ENCODE assay signal across 1 cellular context in the genomic region with DNA sequence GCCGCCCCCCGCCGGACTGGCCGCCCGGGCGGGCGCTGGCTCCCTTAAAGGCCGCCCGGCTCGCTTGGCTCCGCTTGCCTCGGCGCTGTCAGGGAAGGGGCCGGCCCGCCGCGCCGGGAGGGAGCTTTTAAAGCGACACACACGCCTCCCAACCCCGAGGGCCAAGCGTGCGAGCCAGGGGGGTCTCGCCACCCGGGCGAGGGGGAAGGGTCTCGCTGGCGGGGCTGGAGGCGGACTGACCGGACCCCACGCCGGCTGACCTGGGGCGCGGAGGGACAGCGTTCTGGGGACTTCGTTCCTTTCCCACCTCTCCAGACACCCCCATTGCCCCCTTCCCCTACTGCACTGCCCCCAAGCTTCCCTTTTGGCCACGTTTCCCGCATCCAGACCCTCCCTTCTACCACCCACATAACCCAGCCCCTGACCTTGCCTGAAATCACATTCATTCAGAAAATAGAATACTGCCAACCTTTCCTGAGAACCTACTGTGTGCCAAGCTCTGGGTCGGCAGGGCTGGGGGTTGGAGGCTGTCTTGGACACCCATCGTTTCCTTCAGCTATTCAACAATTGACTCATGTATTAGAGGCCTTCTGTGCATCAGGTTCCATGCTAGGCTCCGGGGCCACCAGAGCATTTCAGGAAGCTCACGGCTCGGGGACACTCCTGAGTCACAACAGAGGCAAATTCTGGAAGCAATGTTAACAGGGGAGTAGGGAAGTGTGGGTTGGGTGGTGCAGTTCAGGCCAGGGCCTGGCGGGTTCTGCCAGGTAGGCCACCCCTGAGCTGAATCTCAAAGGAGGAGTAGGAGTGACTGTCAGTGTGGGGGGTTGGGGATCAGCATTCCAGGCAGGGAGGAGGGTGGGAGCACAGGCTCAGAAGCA.
TF ChIP-seq lines count a peak whose summit lies in the region.

TSS of gene INSYN1 (minus strand) at position 102 of the 881 bp plus-strand sequence. CDS start 2,221 bp downstream, outside the sequence.

TF ChIP-seq in HEK293, 187 proteins besides CTCF, POLR2A, EP300 and RAD21 (continued from another document and continues in another):
- TF ChIP-seq KLF17 (tag by site-specific recombination; IDR thresholded peaks at IDR 0.05) (peak; percentile 55), ZBTB20 (tag by site-specific recombination; IDR thresholded peaks at IDR 0.05) (peak; percentile 81), ZNF121 (tag by site-specific recombination; IDR thresholded peaks at IDR 0.05) (peak; percentile 89), GLIS2 (tag by site-specific recombination; IDR thresholded peaks at IDR 0.05) (peak; percentile 88), ZNF202 (tag by site-specific recombination; IDR thresholded peaks at IDR 0.05; ENCODE audit: borderline replicate concordance) (no peak), ZNF140 (tag by site-specific recombination; IDR thresholded peaks at IDR 0.05) (no peak), ZNF791 (tag by site-specific recombination; IDR thresholded peaks at IDR 0.05) (no peak), EGR2 (tag by site-specific recombination; IDR thresholded peaks at IDR 0.05; ENCODE audit: low read depth) (peak; percentile 67), HOXC10 (CRISPR knock-in tag; IDR thresholded peaks at IDR 0.05) (no peak), ZBTB11 (tag by site-specific recombination; conservative IDR thresholded peaks at IDR 0.05; ENCODE audit: low read depth) (peak; percentile 88), SCRT2 (tag by site-specific recombination; IDR thresholded peaks at IDR 0.05) (peak; percentile 53; the same call in 1 of the 2 replicates), ZNF555 (tag by site-specific recombination; conservative IDR thresholded peaks at IDR 0.05) (no peak), ZNF629 (tag by site-specific recombination; IDR thresholded peaks at IDR 0.05) (no peak), ZFHX2 (tag by site-specific recombination; conservative IDR thresholded peaks at IDR 0.05) (peak; percentile 57), OVOL3 (tag by site-specific recombination; IDR thresholded peaks at IDR 0.05) (no peak), ZNF677 (tag by site-specific recombination; IDR thresholded peaks at IDR 0.05) (no peak), ZIC2 (tag by site-specific recombination; IDR thresholded peaks at IDR 0.05) (peak; percentile 50; the same call in 1 of the 2 replicates), SP7 (tag by site-specific recombination; IDR thresholded peaks at IDR 0.05) (0 out of 2 replicates have a peak, but pooled peaks have one; percentile 11), PRDM10 (tag by site-specific recombination; IDR thresholded peaks at IDR 0.05) (peak; percentile 52; the same call in 1 of the 2 replicates), ZNF639 (tag by site-specific recombination; IDR thresholded peaks at IDR 0.05) (no peak), ZXDB (tag by site-specific recombination; IDR thresholded peaks at IDR 0.05) (peak; percentile 31; the same call in 1 of the 2 replicates), ZBTB8A (tag by site-specific recombination; IDR thresholded peaks at IDR 0.05) (peak; percentile 23; the same call in 1 of the 2 replicates), ZNF335 (tag by site-specific recombination; conservative IDR thresholded peaks at IDR 0.05) (peak; percentile 17; the same call in 1 of the 2 replicates)
- TF ChIP-seq, protein P1, sequence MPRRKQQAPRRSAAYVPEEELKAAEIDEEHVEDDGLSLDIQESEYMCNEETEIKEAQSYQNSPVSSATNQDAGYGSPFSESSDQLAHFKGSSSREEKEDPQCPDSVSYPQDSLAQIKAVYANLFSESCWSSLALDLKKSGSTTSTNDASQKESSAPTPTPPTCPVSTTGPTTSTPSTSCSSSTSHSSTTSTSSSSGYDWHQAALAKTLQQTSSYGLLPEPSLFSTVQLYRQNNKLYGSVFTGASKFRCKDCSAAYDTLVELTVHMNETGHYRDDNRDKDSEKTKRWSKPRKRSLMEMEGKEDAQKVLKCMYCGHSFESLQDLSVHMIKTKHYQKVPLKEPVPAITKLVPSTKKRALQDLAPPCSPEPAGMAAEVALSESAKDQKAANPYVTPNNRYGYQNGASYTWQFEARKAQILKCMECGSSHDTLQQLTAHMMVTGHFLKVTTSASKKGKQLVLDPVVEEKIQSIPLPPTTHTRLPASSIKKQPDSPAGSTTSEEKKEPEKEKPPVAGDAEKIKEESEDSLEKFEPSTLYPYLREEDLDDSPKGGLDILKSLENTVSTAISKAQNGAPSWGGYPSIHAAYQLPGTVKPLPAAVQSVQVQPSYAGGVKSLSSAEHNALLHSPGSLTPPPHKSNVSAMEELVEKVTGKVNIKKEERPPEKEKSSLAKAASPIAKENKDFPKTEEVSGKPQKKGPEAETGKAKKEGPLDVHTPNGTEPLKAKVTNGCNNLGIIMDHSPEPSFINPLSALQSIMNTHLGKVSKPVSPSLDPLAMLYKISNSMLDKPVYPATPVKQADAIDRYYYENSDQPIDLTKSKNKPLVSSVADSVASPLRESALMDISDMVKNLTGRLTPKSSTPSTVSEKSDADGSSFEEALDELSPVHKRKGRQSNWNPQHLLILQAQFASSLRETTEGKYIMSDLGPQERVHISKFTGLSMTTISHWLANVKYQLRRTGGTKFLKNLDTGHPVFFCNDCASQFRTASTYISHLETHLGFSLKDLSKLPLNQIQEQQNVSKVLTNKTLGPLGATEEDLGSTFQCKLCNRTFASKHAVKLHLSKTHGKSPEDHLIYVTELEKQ (tag by site-specific recombination; IDR thresholded peaks at IDR 0.05; ENCODE audit: borderline replicate concordance), result 0 out of 2 replicates have a peak, but pooled peaks have one; percentile 10
- TF ChIP-seq, protein P2, sequence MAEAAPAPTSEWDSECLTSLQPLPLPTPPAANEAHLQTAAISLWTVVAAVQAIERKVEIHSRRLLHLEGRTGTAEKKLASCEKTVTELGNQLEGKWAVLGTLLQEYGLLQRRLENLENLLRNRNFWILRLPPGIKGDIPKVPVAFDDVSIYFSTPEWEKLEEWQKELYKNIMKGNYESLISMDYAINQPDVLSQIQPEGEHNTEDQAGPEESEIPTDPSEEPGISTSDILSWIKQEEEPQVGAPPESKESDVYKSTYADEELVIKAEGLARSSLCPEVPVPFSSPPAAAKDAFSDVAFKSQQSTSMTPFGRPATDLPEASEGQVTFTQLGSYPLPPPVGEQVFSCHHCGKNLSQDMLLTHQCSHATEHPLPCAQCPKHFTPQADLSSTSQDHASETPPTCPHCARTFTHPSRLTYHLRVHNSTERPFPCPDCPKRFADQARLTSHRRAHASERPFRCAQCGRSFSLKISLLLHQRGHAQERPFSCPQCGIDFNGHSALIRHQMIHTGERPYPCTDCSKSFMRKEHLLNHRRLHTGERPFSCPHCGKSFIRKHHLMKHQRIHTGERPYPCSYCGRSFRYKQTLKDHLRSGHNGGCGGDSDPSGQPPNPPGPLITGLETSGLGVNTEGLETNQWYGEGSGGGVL (tag by site-specific recombination; IDR thresholded peaks at IDR 0.05), result peak; percentile 44
- TF ChIP-seq, protein P3, sequence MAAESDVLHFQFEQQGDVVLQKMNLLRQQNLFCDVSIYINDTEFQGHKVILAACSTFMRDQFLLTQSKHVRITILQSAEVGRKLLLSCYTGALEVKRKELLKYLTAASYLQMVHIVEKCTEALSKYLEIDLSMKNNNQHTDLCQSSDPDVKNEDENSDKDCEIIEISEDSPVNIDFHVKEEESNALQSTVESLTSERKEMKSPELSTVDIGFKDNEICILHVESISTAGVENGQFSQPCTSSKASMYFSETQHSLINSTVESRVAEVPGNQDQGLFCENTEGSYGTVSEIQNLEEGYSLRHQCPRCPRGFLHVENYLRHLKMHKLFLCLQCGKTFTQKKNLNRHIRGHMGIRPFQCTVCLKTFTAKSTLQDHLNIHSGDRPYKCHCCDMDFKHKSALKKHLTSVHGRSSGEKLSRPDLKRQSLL (tag by site-specific recombination; IDR thresholded peaks at IDR 0.05), result peak; percentile 84
- TF ChIP-seq, protein P4, sequence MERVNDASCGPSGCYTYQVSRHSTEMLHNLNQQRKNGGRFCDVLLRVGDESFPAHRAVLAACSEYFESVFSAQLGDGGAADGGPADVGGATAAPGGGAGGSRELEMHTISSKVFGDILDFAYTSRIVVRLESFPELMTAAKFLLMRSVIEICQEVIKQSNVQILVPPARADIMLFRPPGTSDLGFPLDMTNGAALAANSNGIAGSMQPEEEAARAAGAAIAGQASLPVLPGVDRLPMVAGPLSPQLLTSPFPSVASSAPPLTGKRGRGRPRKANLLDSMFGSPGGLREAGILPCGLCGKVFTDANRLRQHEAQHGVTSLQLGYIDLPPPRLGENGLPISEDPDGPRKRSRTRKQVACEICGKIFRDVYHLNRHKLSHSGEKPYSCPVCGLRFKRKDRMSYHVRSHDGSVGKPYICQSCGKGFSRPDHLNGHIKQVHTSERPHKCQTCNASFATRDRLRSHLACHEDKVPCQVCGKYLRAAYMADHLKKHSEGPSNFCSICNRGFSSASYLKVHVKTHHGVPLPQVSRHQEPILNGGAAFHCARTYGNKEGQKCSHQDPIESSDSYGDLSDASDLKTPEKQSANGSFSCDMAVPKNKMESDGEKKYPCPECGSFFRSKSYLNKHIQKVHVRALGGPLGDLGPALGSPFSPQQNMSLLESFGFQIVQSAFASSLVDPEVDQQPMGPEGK (tag by site-specific recombination; IDR thresholded peaks at IDR 0.05), result peak; percentile 59
- TF ChIP-seq, protein P5, sequence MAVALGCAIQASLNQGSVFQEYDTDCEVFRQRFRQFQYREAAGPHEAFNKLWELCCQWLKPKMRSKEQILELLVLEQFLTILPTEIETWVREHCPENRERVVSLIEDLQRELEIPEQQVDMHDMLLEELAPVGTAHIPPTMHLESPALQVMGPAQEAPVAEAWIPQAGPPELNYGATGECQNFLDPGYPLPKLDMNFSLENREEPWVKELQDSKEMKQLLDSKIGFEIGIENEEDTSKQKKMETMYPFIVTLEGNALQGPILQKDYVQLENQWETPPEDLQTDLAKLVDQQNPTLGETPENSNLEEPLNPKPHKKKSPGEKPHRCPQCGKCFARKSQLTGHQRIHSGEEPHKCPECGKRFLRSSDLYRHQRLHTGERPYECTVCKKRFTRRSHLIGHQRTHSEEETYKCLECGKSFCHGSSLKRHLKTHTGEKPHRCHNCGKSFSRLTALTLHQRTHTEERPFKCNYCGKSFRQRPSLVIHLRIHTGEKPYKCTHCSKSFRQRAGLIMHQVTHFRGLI (tag by site-specific recombination; IDR thresholded peaks at IDR 0.05), result no peak
